Comparison of ENCODE assay signal across 23 cellular contexts in genomic region chr2:73218298-73218697, GRCh38. TPM values are rescaled to one million over a fixed set of nuclear protein-coding genes. Genes with fewer than 3 reads are reported as not detected.
A peak's percentile ranks its signal among the peaks of the same experiment; 100 is the strongest.
DNase-seq lines count a peak whose midpoint lies in the region; ATAC-seq, FAIRE-seq and TF ChIP-seq lines count a peak whose summit lies in the region.
"Had no signal": no experiment of that assay in that cellular context is flagged by ENCODE, and none has a peak within 500 bp of the region (broad histone marks: within the 10 kb centered on the region; RNA-seq: fewer than 3 reads in every experiment).

No MANE protein-coding gene starts in this region.

- no peak for TF ChIP-seq RAD21 in SK-N-SH (IDR thresholded peaks at IDR 0.05; ENCODE audit: low read length)
- no peak for TF ChIP-seq RAD21 in HepG2 (CRISPR knock-in tag; IDR thresholded peaks at IDR 0.05)

- no peak for FAIRE-seq in HepG2 (lab: Jason Lieb, UNC)
- FAIRE-seq: frontal cortex, GM18507 had no signal

- H3K9me2 ChIP-seq in SK-N-SH = no peaks in the 10 kb centered on the region

- ATAC-seq in naive thymus-derived CD4-positive, alpha-beta T cell = no peak
- no peak for ATAC-seq in HepG2
- ATAC-seq: activated naive CD8-positive, alpha-beta T cell treated with anti-CD3 and anti-CD28 coated beads, Interleukin-2, amount 50 U/mL, for 24 hours; natural killer cell had no signal

- H3K79me2 ChIP-seq in SK-N-SH (ENCODE audit: insufficient read depth) = peaks cover 42% of the 10 kb centered on the region
- H3K79me2 ChIP-seq in HepG2 (ENCODE audit: insufficient read depth, low read length) = peaks cover 48% of the 10 kb centered on the region

- in situ Hi-C loops in HepG2 (cut with HindIII; ENCODE audit: extremely low pct_ligation_motif_present, low pct_unique_long_range_greater_than_20kb) = no loop called here

- POLR2A ChIA-PET in SK-N-SH (lab: Yijun Ruan, JAX) (no interaction called here), HepG2 (lab: Yijun Ruan, JAX) (interaction anchor here (3.0 to 5.6 kb wide), 2 partner anchors 11 to 16 kb away, joined by 10 to 37 read pairs; partner anchors contain the start of genes CCT7 and PRADC1)
- POLR2A ChIA-PET in naive thymus-derived CD4-positive, alpha-beta T cell (lab: Charles Lee) = interaction anchor here (4.9 kb wide), 1 partner anchor 16 kb away, joined by 24 read pairs; the partner anchor contains the start of genes CCT7 and PRADC1

- DNase-seq in activated T-cell treated with anti-CD3 and anti-CD28 coated beads, Interleukin-2, amount 50 U/mL, for 24 hours = no peak
- DNase-seq in activated T-cell treated with anti-CD3 and anti-CD28 coated beads for 4 hours (no peak), SK-N-SH (no peak), fibroblast of mammary gland (ENCODE audit: low read depth) (peak; percentile 20), retinal pigment epithelial cell (ENCODE audit: low read depth) (peak; percentile 81), iPS-NIHi7 (ENCODE audit: extremely low spot score) (no peak), HepG2 (ENCODE audit: low spot score) (no peak)
- DNase-seq in naive thymus-derived CD4-positive, alpha-beta T cell = no peak
- DNase-seq: 8988T; activated naive CD8-positive, alpha-beta T cell treated with anti-CD3 and anti-CD28 coated beads, Interleukin-2, amount 50 U/mL, for 24 hours; cerebellar nuclear complex; natural killer cell; NCI-H146; RPMI8226; stomach; upper lobe of left lung had no signal

- BruUV-seq in HepG2 (replicated peaks; lab: Mats Ljungman, UMichigan) = no TSS peak

- H3K4me2 ChIP-seq in SK-N-SH = peak overlapping the region; percentile 43; the same call in 1 of the 2 replicates
- H3K4me2 ChIP-seq in HepG2 (ENCODE audit: low read depth, low read length) = no peak overlapping the region

- H4K20me1 ChIP-seq in SK-N-SH (ENCODE audit: insufficient read depth) (no peaks in the 10 kb centered on the region), HepG2 (ENCODE audit: insufficient read depth, low read length) (peaks cover 12% of the 10 kb centered on the region; the same call in 1 of the 2 replicates)

- H3K27me3 ChIP-seq in SK-N-SH (ENCODE audit: insufficient read depth) (no peaks in the 10 kb centered on the region), HepG2 (ENCODE audit: control insufficient read depth in 1 of 2, insufficient read depth in 2 of 2, low read length in 2 of 2) (no peaks in the 10 kb centered on the region)
- no peaks in the 10 kb centered on the region for H3K27me3 ChIP-seq in naive thymus-derived CD4-positive, alpha-beta T cell (ENCODE audit: control insufficient read depth in 2 of 2, insufficient read depth in 2 of 2, low read length in 2 of 2)
- H3K27me3 ChIP-seq: stomach, upper lobe of left lung had no signal

- H3K27ac ChIP-seq in SK-N-SH (ENCODE audit: low read depth in 2 of 2, low read length in 1 of 2) (peak overlapping the region in 1 of 2 experiments; percentile 32; a peak in 2 of 4 replicates), HepG2 (ENCODE audit: extremely low read length, insufficient read depth, low read length) (no peak overlapping the region)
- H3K27ac ChIP-seq in naive thymus-derived CD4-positive, alpha-beta T cell (ENCODE audit: low read depth, low read length) = no peak overlapping the region
- H3K27ac ChIP-seq: C4-2B, stomach, upper lobe of left lung had no signal

- peaks cover 60% of the 10 kb centered on the region for H3K36me3 Mint-ChIP-seq in activated T-cell treated with anti-CD3 and anti-CD28 coated beads, Interleukin-2, amount 50 U/mL, for 24 hours (ENCODE audit: low read depth)
- peaks cover 1 to 23% (median 5%) of the 10 kb centered on the region in 5 donors for H3K36me3 Mint-ChIP-seq in naive thymus-derived CD4-positive, alpha-beta T cell
- H3K36me3 Mint-ChIP-seq: natural killer cell had no signal

- H3K9me3 Mint-ChIP-seq in activated T-cell treated with anti-CD3 and anti-CD28 coated beads, Interleukin-2, amount 50 U/mL, for 24 hours = no peaks in the 10 kb centered on the region
- no peaks in the 10 kb centered on the region for H3K9me3 Mint-ChIP-seq in naive thymus-derived CD4-positive, alpha-beta T cell
- H3K9me3 Mint-ChIP-seq: activated naive CD8-positive, alpha-beta T cell treated with anti-CD3 and anti-CD28 coated beads, Interleukin-2, amount 50 U/mL, for 24 hours; natural killer cell had no signal

- peaks cover 13 to 19% of the 10 kb centered on the region in 2 experiments for H3K36me3 ChIP-seq in SK-N-SH (replicated peaks in 1 of 2; ENCODE audit: control insufficient read depth in 1 of 2, insufficient read depth in 2 of 2, low read length in 1 of 2)
- H3K36me3 ChIP-seq in naive thymus-derived CD4-positive, alpha-beta T cell (ENCODE audit: control insufficient read depth in 2 of 3, insufficient read depth in 3 of 3, low read length in 3 of 3) = peaks cover 0 to 60% (median 20%) of the 10 kb centered on the region in 3 experiments
- H3K36me3 ChIP-seq in HepG2 (replicated peaks in 1 of 2; ENCODE audit: control insufficient read depth in 1 of 2, insufficient read depth in 2 of 2, low read length in 2 of 2) = peaks cover 31 to 58% of the 10 kb centered on the region in 2 experiments

- H3K4me1 Mint-ChIP-seq in activated T-cell treated with anti-CD3 and anti-CD28 coated beads, Interleukin-2, amount 50 U/mL, for 24 hours (ENCODE audit: low read depth) = peaks cover 29% of the 10 kb centered on the region
- H3K4me1 Mint-ChIP-seq in naive thymus-derived CD4-positive, alpha-beta T cell = peaks cover 14 to 33% (median 26%) of the 10 kb centered on the region in 7 donors

- H3K4me1 ChIP-seq in SK-N-SH (ENCODE audit: control insufficient read depth in 1 of 2, insufficient read depth in 2 of 2, low read depth in 1 of 2, low read length in 1 of 2) (peaks cover 3 to 10% of the 10 kb centered on the region in 2 experiments; a peak in 2 of 4 replicates), HepG2 (ENCODE audit: insufficient read depth, low read length) (peaks cover 24% of the 10 kb centered on the region)
- peaks cover 5 to 7% of the 10 kb centered on the region in 2 donors for H3K4me1 ChIP-seq in naive thymus-derived CD4-positive, alpha-beta T cell (ENCODE audit: control insufficient read depth in 2 of 2, insufficient read depth in 2 of 2, low read length in 2 of 2)

- TF ChIP-seq EP300 in SK-N-SH (IDR thresholded peaks at IDR 0.05; ENCODE audit: borderline replicate concordance in 1 of 2, low read depth in 1 of 2, low read length in 1 of 2) (no peak), HepG2 (IDR thresholded peaks at IDR 0.05; ENCODE audit: low read depth in 2 of 2, low read length in 2 of 2) (no peak), HepG2 (CRISPR knock-in tag; IDR thresholded peaks at IDR 0.05; ENCODE audit: borderline replicate concordance) (no peak)

- no peak overlapping the region for H3K4me3 Mint-ChIP-seq in activated T-cell treated with anti-CD3 and anti-CD28 coated beads, Interleukin-2, amount 50 U/mL, for 24 hours
- H3K4me3 Mint-ChIP-seq in naive thymus-derived CD4-positive, alpha-beta T cell = no peak overlapping the region
- H3K4me3 Mint-ChIP-seq: activated naive CD8-positive, alpha-beta T cell treated with anti-CD3 and anti-CD28 coated beads, Interleukin-2, amount 50 U/mL, for 24 hours; natural killer cell had no signal

- peaks cover 7% of the 10 kb centered on the region for H3F3A ChIP-seq in SK-N-SH (replicated peaks; ENCODE audit: insufficient read depth)

- CTCF ChIA-PET in SK-N-SH (lab: Yijun Ruan, JAX) (interaction anchor here (0.9 to 1.4 kb wide), 3 partner anchors 16 to 326 kb away, joined by 3 to 5 read pairs (median 3); partner anchors contain the start of gene CCT7), HepG2 (lab: Yijun Ruan, JAX; ENCODE audit: low intra/inter-chr PET ratio, low total read pairs) (no interaction called here)
- CTCF ChIA-PET in naive thymus-derived CD4-positive, alpha-beta T cell (lab: Charles Lee) = no interaction called here

- H3K27me3 Mint-ChIP-seq in activated T-cell treated with anti-CD3 and anti-CD28 coated beads, Interleukin-2, amount 50 U/mL, for 24 hours = no peaks in the 10 kb centered on the region
- H3K27me3 Mint-ChIP-seq in naive thymus-derived CD4-positive, alpha-beta T cell = no peaks in the 10 kb centered on the region
- H3K27me3 Mint-ChIP-seq: activated naive CD8-positive, alpha-beta T cell treated with anti-CD3 and anti-CD28 coated beads, Interleukin-2, amount 50 U/mL, for 24 hours had no signal

- H3K4me3 ChIP-seq in SK-N-SH (ENCODE audit: low read depth in 2 of 2, low read length in 1 of 2) (no peak overlapping the region), fibroblast of mammary gland (ENCODE audit: control insufficient read depth, low read depth, low read length) (no peak overlapping the region), retinal pigment epithelial cell (ENCODE audit: low read length) (no peak overlapping the region), HepG2 (replicated peaks in 1 of 3; ENCODE audit: insufficient read depth in 1 of 3, low read depth in 2 of 3, low read length in 3 of 3) (no peak overlapping the region)
- no peak overlapping the region for H3K4me3 ChIP-seq in naive thymus-derived CD4-positive, alpha-beta T cell (ENCODE audit: low read length)
- H3K4me3 ChIP-seq: HAP-1, lung, stomach, upper lobe of left lung had no signal

- H3K9ac ChIP-seq in SK-N-SH (no peak overlapping the region; the same call in 1 of the 2 replicates), HepG2 (ENCODE audit: insufficient read depth, low read depth, low read length) (no peak overlapping the region)

- H3K27ac Mint-ChIP-seq in activated T-cell treated with anti-CD3 and anti-CD28 coated beads, Interleukin-2, amount 50 U/mL, for 24 hours = peak overlapping the region; percentile 38
- no peak overlapping the region for H3K27ac Mint-ChIP-seq in naive thymus-derived CD4-positive, alpha-beta T cell
- H3K27ac Mint-ChIP-seq: activated naive CD8-positive, alpha-beta T cell treated with anti-CD3 and anti-CD28 coated beads, Interleukin-2, amount 50 U/mL, for 24 hours; natural killer cell had no signal

- H3K9me3 ChIP-seq in SK-N-SH (no peaks in the 10 kb centered on the region), HepG2 (ENCODE audit: low read length) (no peaks in the 10 kb centered on the region)
- H3K9me3 ChIP-seq in naive thymus-derived CD4-positive, alpha-beta T cell (ENCODE audit: control insufficient read depth in 2 of 3, low read length in 3 of 3) = no peaks in the 10 kb centered on the region
- H3K9me3 ChIP-seq: HAP-1, stomach, upper lobe of left lung had no signal

- intact Hi-C loops in naive thymus-derived CD4-positive, alpha-beta T cell (cut with micrococcal nuclease) = no loop called here
- intact Hi-C loops in HepG2 (cut with micrococcal nuclease; ENCODE audit: unreplicated experiment) = loop anchor here (10.0 kb wide), 1 partner anchor 167 kb away; the partner anchor contains the start of gene ALMS1

- no peak for TF ChIP-seq POLR2A in HepG2 (IDR thresholded peaks at IDR 0.05; ENCODE audit: insufficient read depth in 1 of 2, low read depth in 2 of 2, low read length in 2 of 2)

- H2AFZ ChIP-seq in SK-N-SH (ENCODE audit: low read depth) = no peak overlapping the region
- H2AFZ ChIP-seq in HepG2 (ENCODE audit: low read length) = no peak overlapping the region

- TF ChIP-seq CTCF in SK-N-SH (IDR thresholded peaks at IDR 0.05) (no peak), fibroblast of mammary gland (conservative IDR thresholded peaks at IDR 0.05; ENCODE audit: control insufficient read depth, insufficient read depth, low read depth, low read length) (no peak), retinal pigment epithelial cell (conservative IDR thresholded peaks at IDR 0.05; ENCODE audit: low read depth, low read length) (no peak), HepG2 (CRISPR knock-in tag; IDR thresholded peaks at IDR 0.05) (no peak)

RNA-seq across cellular contexts. Expression of gene SMYD5, which starts 4.3 kb away (rescaled TPM):
- polyA plus RNA-seq in SK-N-SH (2012; rRNA removed) = 21.4 and 22.2 TPM in 2 replicates
- 12.1 and 16.2 TPM in 2 replicates for polyA plus RNA-seq in SK-N-SH (2012; cell fraction: cytosol; rRNA removed)
- 63.9 and 65.0 TPM in 2 replicates for polyA plus RNA-seq in SK-N-SH (2012; cell fraction: nucleus; rRNA removed)
- total RNA-seq in naive thymus-derived CD4-positive, alpha-beta T cell = 10 to 100 TPM; 25.1 to 76.2 (median 42.7) TPM
- 10 to 100 TPM; 25.6 to 28.0 TPM for polyA plus RNA-seq in naive thymus-derived CD4-positive, alpha-beta T cell
- total RNA-seq in HepG2 (2016; rRNA removed; fragmentation: Illumina TruSeq; extraction: Trizol) = 70.4 and 70.6 TPM in 2 replicates
- total RNA-seq in HepG2 (2016; cell fraction: cytosol; rRNA removed; fragmentation: Illumina TruSeq; extraction: Trizol; ENCODE audit: low read depth) = 9.8 and 10.0 TPM in 2 replicates
- total RNA-seq in HepG2 (2016; cell fraction: insoluble cytoplasmic fraction; rRNA removed; fragmentation: Illumina TruSeq; extraction: Trizol) = 60.2 and 71.8 TPM in 2 replicates
- 27.7 and 31.2 TPM in 2 replicates for total RNA-seq in HepG2 (2016; cell fraction: membrane; rRNA removed; fragmentation: Illumina TruSeq; extraction: Trizol)
- total RNA-seq in HepG2 (2016; cell fraction: nucleus; rRNA removed; fragmentation: Illumina TruSeq; extraction: Trizol) = 60.7 and 66.5 TPM in 2 replicates
- 55.8 and 62.2 TPM in 2 replicates for polyA plus RNA-seq in HepG2 (2011; rRNA removed)
- 42.9 and 47.4 TPM in 2 replicates for polyA plus RNA-seq in HepG2 (2011; cell fraction: cytosol; rRNA removed)
- polyA plus RNA-seq in HepG2 (2011; cell fraction: nucleus; rRNA removed) = 96.0 and 102 TPM in 2 replicates
- 48.5 and 51.9 TPM in 2 replicates for polyA plus RNA-seq in HepG2 (2012)
- 8.0 TPM in 2 replicates for polyA plus RNA-seq in HepG2 (2016; cell fraction: cytosol; fragmentation: Illumina TruSeq; extraction: Trizol; ENCODE audit: low read depth)
- 52.6 and 65.1 TPM in 2 replicates for polyA plus RNA-seq in HepG2 (2016; cell fraction: insoluble cytoplasmic fraction; fragmentation: Illumina TruSeq; extraction: Trizol; ENCODE audit: low read depth)
- 20.7 and 22.3 TPM in 2 replicates for polyA plus RNA-seq in HepG2 (2016; cell fraction: membrane; fragmentation: Illumina TruSeq; extraction: Trizol; ENCODE audit: low read depth)
- 82.3 and 84.7 TPM in 2 replicates for polyA plus RNA-seq in HepG2 (2016; cell fraction: nucleus; fragmentation: Illumina TruSeq; extraction: Trizol; ENCODE audit: insufficient read depth, low read depth)
- 57.7 and 119 TPM in 2 replicates for polyA minus RNA-seq in HepG2 (2011; rRNA and poly(A)+ RNA removed; ENCODE audit: low replicate concordance)
- polyA minus RNA-seq in HepG2 (2011; cell fraction: cytosol; rRNA and poly(A)+ RNA removed) = 18.6 and 21.6 TPM in 2 replicates
- polyA minus RNA-seq in HepG2 (2011; cell fraction: nucleus; rRNA and poly(A)+ RNA removed) = 78.0 and 87.9 TPM in 2 replicates

RNA-seq across cellular contexts. Expression of gene PRADC1, which starts 14.7 kb away (rescaled TPM):
- polyA plus RNA-seq in SK-N-SH (2012; rRNA removed) (8.5 and 9.6 TPM in 2 replicates), HepG2 (2011; rRNA removed) (11.6 and 12.1 TPM in 2 replicates)
- 5.1 and 7.9 TPM in 2 replicates for polyA plus RNA-seq in SK-N-SH (2012; cell fraction: cytosol; rRNA removed)
- polyA plus RNA-seq in SK-N-SH (2012; cell fraction: nucleus; rRNA removed) = 3.3 and 3.7 TPM in 2 replicates
- total RNA-seq in naive thymus-derived CD4-positive, alpha-beta T cell = 1 to 10 TPM; 4.3 to 8.8 (median 6.9) TPM
- polyA plus RNA-seq in naive thymus-derived CD4-positive, alpha-beta T cell = 10 to 100 TPM; 25.1 to 29.5 TPM
- 30.0 and 37.2 TPM in 2 replicates for total RNA-seq in HepG2 (2016; rRNA removed; fragmentation: Illumina TruSeq; extraction: Trizol)
- 141 and 145 TPM in 2 replicates for total RNA-seq in HepG2 (2016; cell fraction: cytosol; rRNA removed; fragmentation: Illumina TruSeq; extraction: Trizol; ENCODE audit: low read depth)
- total RNA-seq in HepG2 (2016; cell fraction: insoluble cytoplasmic fraction; rRNA removed; fragmentation: Illumina TruSeq; extraction: Trizol) = 25.4 and 37.6 TPM in 2 replicates
- 112 and 121 TPM in 2 replicates for total RNA-seq in HepG2 (2016; cell fraction: membrane; rRNA removed; fragmentation: Illumina TruSeq; extraction: Trizol)
- 16.8 TPM in 2 replicates for total RNA-seq in HepG2 (2016; cell fraction: nucleus; rRNA removed; fragmentation: Illumina TruSeq; extraction: Trizol)
- polyA plus RNA-seq in HepG2 (2011; cell fraction: cytosol; rRNA removed) = 10.0 and 15.9 TPM in 2 replicates
- 4.1 and 7.0 TPM in 2 replicates for polyA plus RNA-seq in HepG2 (2011; cell fraction: nucleus; rRNA removed)
- 5.7 and 8.8 TPM in 2 replicates for polyA plus RNA-seq in HepG2 (2012)
- 152 and 157 TPM in 2 replicates for polyA plus RNA-seq in HepG2 (2016; cell fraction: cytosol; fragmentation: Illumina TruSeq; extraction: Trizol; ENCODE audit: low read depth)
- polyA plus RNA-seq in HepG2 (2016; cell fraction: insoluble cytoplasmic fraction; fragmentation: Illumina TruSeq; extraction: Trizol; ENCODE audit: low read depth) = 23.1 and 23.9 TPM in 2 replicates
- 103 and 106 TPM in 2 replicates for polyA plus RNA-seq in HepG2 (2016; cell fraction: membrane; fragmentation: Illumina TruSeq; extraction: Trizol; ENCODE audit: low read depth)
- polyA plus RNA-seq in HepG2 (2016; cell fraction: nucleus; fragmentation: Illumina TruSeq; extraction: Trizol; ENCODE audit: insufficient read depth, low read depth) = 23.7 and 26.7 TPM in 2 replicates
- polyA minus RNA-seq in HepG2 (2011; rRNA and poly(A)+ RNA removed; ENCODE audit: low replicate concordance) = 19.5 and 55.8 TPM in 2 replicates
- polyA minus RNA-seq in HepG2 (2011; cell fraction: cytosol; rRNA and poly(A)+ RNA removed) = 2.7 and 5.5 TPM in 2 replicates
- 2.2 and 3.3 TPM in 2 replicates for polyA minus RNA-seq in HepG2 (2011; cell fraction: nucleus; rRNA and poly(A)+ RNA removed)

RNA-seq across cellular contexts. Expression of gene CCT7, which starts 15.8 kb away (rescaled TPM):
- polyA plus RNA-seq in SK-N-SH (2012; rRNA removed) (369 and 405 TPM in 2 replicates), HepG2 (2011; rRNA removed) (326 and 347 TPM in 2 replicates)
- 361 and 401 TPM in 2 replicates for polyA plus RNA-seq in SK-N-SH (2012; cell fraction: cytosol; rRNA removed)
- 236 TPM in 2 replicates for polyA plus RNA-seq in SK-N-SH (2012; cell fraction: nucleus; rRNA removed)
- total RNA-seq in naive thymus-derived CD4-positive, alpha-beta T cell = 100 to 1,000 TPM; 118 to 322 (median 181) TPM
- 100 to 1,000 TPM; 284 to 298 TPM for polyA plus RNA-seq in naive thymus-derived CD4-positive, alpha-beta T cell
- 517 and 689 TPM in 2 replicates for total RNA-seq in HepG2 (2016; rRNA removed; fragmentation: Illumina TruSeq; extraction: Trizol)
- 83.8 and 91.7 TPM in 2 replicates for total RNA-seq in HepG2 (2016; cell fraction: cytosol; rRNA removed; fragmentation: Illumina TruSeq; extraction: Trizol; ENCODE audit: low read depth)
- total RNA-seq in HepG2 (2016; cell fraction: insoluble cytoplasmic fraction; rRNA removed; fragmentation: Illumina TruSeq; extraction: Trizol) = 525 and 715 TPM in 2 replicates
- total RNA-seq in HepG2 (2016; cell fraction: membrane; rRNA removed; fragmentation: Illumina TruSeq; extraction: Trizol) = 114 and 115 TPM in 2 replicates
- 196 and 212 TPM in 2 replicates for total RNA-seq in HepG2 (2016; cell fraction: nucleus; rRNA removed; fragmentation: Illumina TruSeq; extraction: Trizol)
- polyA plus RNA-seq in HepG2 (2011; cell fraction: cytosol; rRNA removed) = 421 and 439 TPM in 2 replicates
- 113 and 132 TPM in 2 replicates for polyA plus RNA-seq in HepG2 (2011; cell fraction: nucleus; rRNA removed)
- polyA plus RNA-seq in HepG2 (2012) = 497 and 591 TPM in 2 replicates
- 60.5 and 62.9 TPM in 2 replicates for polyA plus RNA-seq in HepG2 (2016; cell fraction: cytosol; fragmentation: Illumina TruSeq; extraction: Trizol; ENCODE audit: low read depth)
- polyA plus RNA-seq in HepG2 (2016; cell fraction: insoluble cytoplasmic fraction; fragmentation: Illumina TruSeq; extraction: Trizol; ENCODE audit: low read depth) = 605 and 611 TPM in 2 replicates
- polyA plus RNA-seq in HepG2 (2016; cell fraction: membrane; fragmentation: Illumina TruSeq; extraction: Trizol; ENCODE audit: low read depth) = 71.6 and 78.2 TPM in 2 replicates
- polyA plus RNA-seq in HepG2 (2016; cell fraction: nucleus; fragmentation: Illumina TruSeq; extraction: Trizol; ENCODE audit: insufficient read depth, low read depth) = 207 and 227 TPM in 2 replicates
- polyA minus RNA-seq in HepG2 (2011; rRNA and poly(A)+ RNA removed; ENCODE audit: low replicate concordance) = 594 and 852 TPM in 2 replicates
- 197 and 217 TPM in 2 replicates for polyA minus RNA-seq in HepG2 (2011; cell fraction: cytosol; rRNA and poly(A)+ RNA removed)
- polyA minus RNA-seq in HepG2 (2011; cell fraction: nucleus; rRNA and poly(A)+ RNA removed) = 138 and 184 TPM in 2 replicates

RNA-seq across cellular contexts. Expression of gene NOTO, which starts 15.9 kb away (rescaled TPM):
- polyA plus RNA-seq in SK-N-SH (2012; rRNA removed) (not detected in 2 replicates), HepG2 (2011; rRNA removed) (not detected in 2 replicates)
- not detected in 2 replicates for polyA plus RNA-seq in SK-N-SH (2012; cell fraction: cytosol; rRNA removed)
- not detected in 2 replicates for polyA plus RNA-seq in SK-N-SH (2012; cell fraction: nucleus; rRNA removed)
- total RNA-seq in naive thymus-derived CD4-positive, alpha-beta T cell = not detected
- polyA plus RNA-seq in naive thymus-derived CD4-positive, alpha-beta T cell = not detected
- not detected in 2 replicates for total RNA-seq in HepG2 (2016; rRNA removed; fragmentation: Illumina TruSeq; extraction: Trizol)
- not detected in 2 replicates for total RNA-seq in HepG2 (2016; cell fraction: cytosol; rRNA removed; fragmentation: Illumina TruSeq; extraction: Trizol; ENCODE audit: low read depth)
- not detected in 2 replicates for total RNA-seq in HepG2 (2016; cell fraction: insoluble cytoplasmic fraction; rRNA removed; fragmentation: Illumina TruSeq; extraction: Trizol)
- total RNA-seq in HepG2 (2016; cell fraction: membrane; rRNA removed; fragmentation: Illumina TruSeq; extraction: Trizol) = not detected in 2 replicates
- total RNA-seq in HepG2 (2016; cell fraction: nucleus; rRNA removed; fragmentation: Illumina TruSeq; extraction: Trizol) = not detected in 2 replicates
- not detected in 2 replicates for polyA plus RNA-seq in HepG2 (2011; cell fraction: cytosol; rRNA removed)
- polyA plus RNA-seq in HepG2 (2011; cell fraction: nucleus; rRNA removed) = not detected in 2 replicates
- not detected in 2 replicates for polyA plus RNA-seq in HepG2 (2012)
- polyA plus RNA-seq in HepG2 (2016; cell fraction: cytosol; fragmentation: Illumina TruSeq; extraction: Trizol; ENCODE audit: low read depth) = not detected in 2 replicates
- not detected in 2 replicates for polyA plus RNA-seq in HepG2 (2016; cell fraction: insoluble cytoplasmic fraction; fragmentation: Illumina TruSeq; extraction: Trizol; ENCODE audit: low read depth)
- polyA plus RNA-seq in HepG2 (2016; cell fraction: membrane; fragmentation: Illumina TruSeq; extraction: Trizol; ENCODE audit: low read depth) = not detected in 2 replicates
- polyA plus RNA-seq in HepG2 (2016; cell fraction: nucleus; fragmentation: Illumina TruSeq; extraction: Trizol; ENCODE audit: insufficient read depth, low read depth) = not detected in 2 replicates
- not detected in 2 replicates for polyA minus RNA-seq in HepG2 (2011; rRNA and poly(A)+ RNA removed; ENCODE audit: low replicate concordance)
- not detected in 2 replicates for polyA minus RNA-seq in HepG2 (2011; cell fraction: cytosol; rRNA and poly(A)+ RNA removed)
- polyA minus RNA-seq in HepG2 (2011; cell fraction: nucleus; rRNA and poly(A)+ RNA removed) = not detected in 2 replicates
- total RNA-seq: frontal cortex; lung; natural killer cell; pulmonary artery endothelial cell; stomach; T-helper 1 cell treated with Interleukin-12 subunit alpha and Interleukin-12 subunit beta and Interleukin-4 antibody, amounts not matched to agents 30 ng/mL and 1 ng/mL, for 36 hours had no signal
- polyA plus RNA-seq: lung had no signal

Comparison
In these comparisons a context has a peak if more than half of its experiments do, and no peak if none do; other contexts are left out.
1. DNase-seq: peak in fibroblast of mammary gland (single experiment) and retinal pigment epithelial cell (single experiment); none in activated T-cell treated with anti-CD3 and anti-CD28 coated beads, Interleukin-2, amount 50 U/mL, for 24 hours (single experiment), activated T-cell treated with anti-CD3 and anti-CD28 coated beads for 4 hours (single experiment), SK-N-SH (single experiment), naive thymus-derived CD4-positive, alpha-beta T cell (0 of 9), iPS-NIHi7 (single experiment) and HepG2 (single experiment).